In genomic region chr2:41535575-41535974, GRCh38 we compare ENCODE assay signal across 28 cellular contexts.
"Had no signal": no experiment of that assay in that cellular context is flagged by ENCODE, and none has a peak within 500 bp of the region (broad histone marks: within the 10 kb centered on the region; RNA-seq: fewer than 3 reads in every experiment).

No MANE protein-coding gene starts in this region.

- H3K9me3 ChIP-seq: colonic mucosa, esophagus muscularis mucosa, esophagus squamous epithelium, gastrocnemius medialis, gastroesophageal sphincter had no signal

- H3K27ac ChIP-seq: colonic mucosa, coronary artery, dorsolateral prefrontal cortex, epithelial cell of prostate, esophagus muscularis mucosa, esophagus squamous epithelium, foreskin keratinocyte, gastrocnemius medialis, gastroesophageal sphincter, heart left ventricle, heart right ventricle had no signal

- ATAC-seq: effector memory CD8-positive, alpha-beta T cell; esophagus mucosa; foreskin keratinocyte; gastrocnemius medialis; gastroesophageal sphincter; heart left ventricle; heart right ventricle had no signal

- H3K27me3 ChIP-seq: colonic mucosa, dorsolateral prefrontal cortex, esophagus muscularis mucosa, esophagus squamous epithelium, foreskin keratinocyte, gastrocnemius medialis, gastroesophageal sphincter, heart left ventricle, heart right ventricle had no signal

- H3K4me3 ChIP-seq: colonic mucosa, coronary artery, dorsolateral prefrontal cortex, esophagus muscularis mucosa, esophagus squamous epithelium, gastrocnemius medialis, gastroesophageal sphincter, heart left ventricle, heart right ventricle had no signal

- DNase-seq: colonic mucosa; cortex of kidney; dermis blood vessel endothelial cell; dorsolateral prefrontal cortex; effector CD4-positive, alpha-beta T cell; effector CD8-positive, alpha-beta T cell; effector memory CD4-positive, alpha-beta T cell; effector memory CD8-positive, alpha-beta T cell; endodermal cell; erythroblast; esophagus squamous epithelium; foreskin fibroblast; foreskin keratinocyte; foreskin melanocyte; gastrocnemius medialis; glutamatergic neuron; head of caudate nucleus; heart left ventricle; heart right ventricle had no signal

- FAIRE-seq: colon, endometrium, endothelial cell of umbilical vein, frontal cortex had no signal

- H3K36me3 ChIP-seq: colonic mucosa, esophagus muscularis mucosa, esophagus squamous epithelium, gastrocnemius medialis, gastroesophageal sphincter, heart left ventricle, heart right ventricle had no signal

- H3K4me1 ChIP-seq: colonic mucosa, esophagus squamous epithelium, foreskin keratinocyte, gastrocnemius medialis had no signal
